Comparison of ENCODE assay signal across 14 cellular contexts in the genomic region with DNA sequence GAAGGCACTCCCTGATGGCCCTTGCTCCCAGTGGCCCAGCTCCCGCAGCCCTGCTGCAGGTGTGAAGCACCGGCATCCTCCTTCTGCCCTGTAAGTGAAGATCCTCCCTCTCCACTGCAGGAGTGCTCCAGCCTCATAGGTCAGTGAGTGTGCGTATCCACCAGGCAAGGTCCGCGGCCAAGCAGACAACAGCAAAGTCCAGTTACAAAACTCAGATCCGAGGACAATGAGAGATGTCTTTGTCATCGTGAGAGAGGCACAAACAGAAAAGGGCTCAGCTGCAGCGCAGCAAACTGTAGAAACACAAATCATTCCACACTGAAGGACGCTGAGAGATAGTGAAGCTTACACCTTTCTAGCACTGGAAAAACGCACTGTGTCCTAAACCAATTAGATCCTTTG. TPM values are rescaled to one million over a fixed set of nuclear protein-coding genes. Genes with fewer than 3 reads are reported as not detected.
DNase-seq lines count a peak whose midpoint lies in the region; ATAC-seq and TF ChIP-seq lines count a peak whose summit lies in the region.
"Had no signal": no experiment of that assay in that cellular context is flagged by ENCODE, and none has a peak within 500 bp of the region (broad histone marks: within the 10 kb centered on the region; RNA-seq: fewer than 3 reads in every experiment).

No MANE protein-coding gene starts in this region.

- H3K4me1 ChIP-seq in breast epithelium: peaks cover 0 to 26% of the 10 kb centered on the region in 2 donors
- H3K4me1 ChIP-seq in muscle layer of colon (ENCODE audit: insufficient read depth, low read length): peaks cover 93% of the 10 kb centered on the region
- H3K4me1 ChIP-seq in transverse colon: peaks cover 49 to 88% (median 51%) of the 10 kb centered on the region in 4 donors

- H3K27me3 ChIP-seq in breast epithelium: no peaks in the 10 kb centered on the region
- no peaks in the 10 kb centered on the region for H3K27me3 ChIP-seq in muscle layer of colon (ENCODE audit: control insufficient read depth in 1 of 2, insufficient read depth in 2 of 2, low read length in 2 of 2)
- no peaks in the 10 kb centered on the region for H3K27me3 ChIP-seq in transverse colon
- H3K27me3 ChIP-seq: foreskin keratinocyte, upper lobe of right lung had no signal

- no TSS peak for BruUV-seq in MCF 10A (replicated peaks; lab: Mats Ljungman, UMichigan)

- no peaks in the 10 kb centered on the region for H3K9me3 ChIP-seq in breast epithelium
- H3K9me3 ChIP-seq in muscle layer of colon (ENCODE audit: low read length): no peaks in the 10 kb centered on the region
- H3K9me3 ChIP-seq in transverse colon: no peaks in the 10 kb centered on the region
- H3K9me3 ChIP-seq: upper lobe of right lung had no signal

- H3K4me3 Mint-ChIP-seq in MCF 10A (ENCODE audit: unreplicated experiment): no peak overlapping the region

- no peak overlapping the region for H3K4me3 ChIP-seq in breast epithelium
- no peak overlapping the region for H3K4me3 ChIP-seq in muscle layer of colon (ENCODE audit: low read depth in 1 of 2, low read length in 2 of 2)
- no peak overlapping the region for H3K4me3 ChIP-seq in transverse colon
- H3K4me3 ChIP-seq: upper lobe of right lung had no signal

- DNase-seq in breast epithelium (ENCODE audit: low spot score in 2 of 2) (no peak), MCF 10A (ENCODE audit: unreplicated experiment) (no peak), caudate nucleus (lab: John Stamatoyannopoulos, UW) (peak in 34 of 61 donors; percentile 17 to 70 (median 48)), transverse colon (no peak), SW 1271 (lab: John Stamatoyannopoulos, UW) (no peak), DMS114 treated with DMSO at 0.1 percent for 48 hours (lab: John Stamatoyannopoulos, UW; ENCODE audit: unreplicated experiment) (no peak)
- DNase-seq: activated CD4-positive, alpha-beta T cell treated with anti-CD3 and anti-CD28 coated beads for 4 hours; foreskin keratinocyte; NCI-H2081; PC-3; stimulated activated CD4-positive, alpha-beta T cell treated with anti-CD3 and anti-CD28 coated beads, Interleukin-1b, Interleukin-23, amount 100 ng/mL, for 48 hours; upper lobe of right lung had no signal

- intact Hi-C loops in breast epithelium (cut with DNase I; ENCODE audit: low total_unique reads): no loop called here
- intact Hi-C loops in MCF 10A (cut with micrococcal nuclease): no loop called here
- intact Hi-C loops in transverse colon (cut with DNase I; ENCODE audit: low total_unique reads): loop anchor here (1.0 kb wide), 1 partner anchor 46 kb away; a partner anchor contains a TSS

- H3K36me3 Mint-ChIP-seq in MCF 10A (ENCODE audit: insufficient read depth, unreplicated experiment): peaks cover 98% of the 10 kb centered on the region

- H3K9ac ChIP-seq in muscle layer of colon (ENCODE audit: low read length): peak overlapping the region; percentile 55

- H3K27ac Mint-ChIP-seq in MCF 10A (ENCODE audit: low read depth, unreplicated experiment): no peak overlapping the region

- in situ Hi-C loops in transverse colon (cut with MboI; ENCODE audit: low pct_ligation_motif_present in 1 of 4, low pct_unique_long_range_greater_than_20kb in 1 of 4, low sequenced_read_pairs in 3 of 4): loop anchor here in 1 of 4 donors (10.0 kb wide), 1 partner anchor 57 kb away; no protein-coding TSS in a partner anchor

- H3K9me3 Mint-ChIP-seq in MCF 10A (ENCODE audit: unreplicated experiment): no peaks in the 10 kb centered on the region

- no peak for TF ChIP-seq EP300 in transverse colon (IDR thresholded peaks at IDR 0.05; ENCODE audit: low read depth)

- H3K4me1 Mint-ChIP-seq in MCF 10A (ENCODE audit: insufficient read depth, unreplicated experiment): peaks cover 28% of the 10 kb centered on the region

- CTCF ChIA-PET in MCF 10A (lab: Yijun Ruan, JAX): interaction anchor here (1.5 kb wide), 1 partner anchor 40 kb away, joined by 5 read pairs; no protein-coding TSS in a partner anchor

- no peak for ATAC-seq in HG03196 (IDR thresholded peaks at IDR 0.05; ENCODE audit: unreplicated experiment)
- ATAC-seq: foreskin keratinocyte, PC-3, upper lobe of right lung had no signal

- 83 to 100% methylated on average over 1 to 10 of the region's 10 CpGs for WGBS in transverse colon (ENCODE audit: low coverage in 1 of 2), 2 donors

- H3K36me3 ChIP-seq in breast epithelium (peaks cover 10% of the 10 kb centered on the region), muscle layer of colon (ENCODE audit: insufficient read depth, low read length) (peaks cover 93% of the 10 kb centered on the region), transverse colon (peaks cover 0 to 46% (median 25%) of the 10 kb centered on the region in 4 donors)

- no peak for TF ChIP-seq CTCF in breast epithelium (IDR thresholded peaks at IDR 0.05)
- no peak for TF ChIP-seq CTCF in MCF 10A (IDR thresholded peaks at IDR 0.05; ENCODE audit: unreplicated experiment)
- TF ChIP-seq CTCF in transverse colon (IDR thresholded peaks at IDR 0.05): no peak

- POLR2A ChIA-PET in MCF 10A (lab: Yijun Ruan, JAX): interaction anchor here (5.8 kb wide), 1 partner anchor 9 kb away, joined by 37 read pairs; no protein-coding TSS in a partner anchor

- no peaks in the 10 kb centered on the region for H3K27me3 Mint-ChIP-seq in MCF 10A (ENCODE audit: insufficient read depth, unreplicated experiment)

- peak overlapping the region; percentile 78 to 97 for H3K27ac ChIP-seq in breast epithelium
- H3K27ac ChIP-seq in caudate nucleus (ENCODE audit: low read depth, low read length): peak overlapping the region; percentile 89
- peak overlapping the region; percentile 97 for H3K27ac ChIP-seq in muscle layer of colon (ENCODE audit: low read depth, low read length)
- H3K27ac ChIP-seq in transverse colon: peak overlapping the region; percentile 92 to 99 (median 96)
- H3K27ac ChIP-seq: foreskin keratinocyte, upper lobe of right lung had no signal

- TF ChIP-seq POLR2A in breast epithelium (IDR thresholded peaks at IDR 0.05) (no peak), transverse colon (IDR thresholded peaks at IDR 0.05) (no peak)

RNA-seq across cellular contexts. Expression of a gene that starts 46.1 kb away (rescaled TPM):
- total RNA-seq in breast epithelium (100 to 1,000 TPM; 169 to 392 (median 268) TPM), MCF 10A (2022) (643 and 653 TPM in 2 replicates), transverse colon (100 to 1,000 TPM; 385 to 511 (median 460) TPM)

Comparison
In these comparisons a context has a peak if more than half of its experiments do, and no peak if none do; other contexts are left out.
1. DNase-seq: peak in caudate nucleus (34 of 61); none in breast epithelium (0 of 2), MCF 10A (single experiment), transverse colon (single experiment), SW 1271 (0 of 2) and DMS114 treated with DMSO at 0.1 percent for 48 hours (single experiment).
2. Peak in every context shown above with its lines, with median percentiles within 50 percentile points of each other: H3K27ac ChIP-seq.